ENCODE assay signal across 11 cellular contexts in genomic region chr15:56913241-56913640, GRCh38. TPM values are rescaled to one million over a fixed set of nuclear protein-coding genes. Genes with fewer than 3 reads are reported as not detected.
DNase-seq lines count a peak whose midpoint lies in the region; ATAC-seq and TF ChIP-seq lines count a peak whose summit lies in the region.
"Had no signal": no experiment of that assay in that cellular context is flagged by ENCODE, and none has a peak within 500 bp of the region (broad histone marks: within the 10 kb centered on the region; RNA-seq: fewer than 3 reads in every experiment).

No MANE protein-coding gene starts in this region.

- H3K9me3 ChIP-seq in thoracic aorta: no peaks in the 10 kb centered on the region

- TF ChIP-seq CTCF in thoracic aorta (IDR thresholded peaks at IDR 0.05): no peak

- no peaks in the 10 kb centered on the region for H3K36me3 ChIP-seq in thoracic aorta

- DNase-seq in KBM-7 (peak; percentile 39), amniotic epithelial cell (ENCODE audit: low read depth) (peak; percentile 10), fibroblast of gingiva (ENCODE audit: low read depth) (peak; percentile 3), thoracic aorta (ENCODE audit: low spot score) (no peak), NOMO-1 treated with DMSO at 0.1 percent for 48 hours (lab: John Stamatoyannopoulos, UW; ENCODE audit: unreplicated experiment) (no peak), cerebellar cortex (ENCODE audit: low spot score) (no peak), NCI-H345 (lab: John Stamatoyannopoulos, UW) (no peak)
- DNase-seq: DMS 273 treated with DMSO at 0.1 percent for 48 hours, NCI-H2107, PC-9 had no signal

- H3K4me3 ChIP-seq in thoracic aorta: peak overlapping the region; percentile 48
- H3K4me3 ChIP-seq: BLaER1, PC-9 had no signal

- no peak for ATAC-seq in thoracic aorta (ENCODE audit: insufficient number of reproducible peaks, low FRiP score, low read depth)

- no peaks in the 10 kb centered on the region for H3K27me3 ChIP-seq in thoracic aorta (replicated peaks; ENCODE audit: insufficient read depth)
- H3K27me3 ChIP-seq: BLaER1 had no signal

- peak overlapping the region; percentile 33 to 59 for H3K27ac ChIP-seq in thoracic aorta
- H3K27ac ChIP-seq: BLaER1, PC-9 had no signal

- in situ Hi-C loops in KBM-7 (cut with MboI; ENCODE audit: low pct_unique_long_range_greater_than_20kb, low sequenced_read_pairs): loop anchor here (25.0 kb wide), 1 partner anchor 399 kb away; no protein-coding TSS in a partner anchor

- peaks cover 19 to 44% of the 10 kb centered on the region in 2 donors for H3K4me1 ChIP-seq in thoracic aorta (ENCODE audit: control insufficient read depth in 1 of 2, low read depth in 2 of 2)

RNA-seq across cellular contexts. Expression of gene TCF12, which starts 5.2 kb away (rescaled TPM):
- total RNA-seq in thoracic aorta: 100 to 1,000 TPM in 1 of 2 donors, 10 to 100 TPM in 1; 91.8 to 107 TPM

Comparison
In these comparisons a context has a peak if more than half of its experiments do, and no peak if none do; other contexts are left out.
1. DNase-seq: peak in KBM-7 (single experiment), amniotic epithelial cell (single experiment) and fibroblast of gingiva (single experiment); none in thoracic aorta (single experiment), NOMO-1 treated with DMSO at 0.1 percent for 48 hours (single experiment), cerebellar cortex (single experiment) and NCI-H345 (single experiment).